Comparison of ENCODE assay signal across 20 cellular contexts in genomic region chrX:29948653-29949052, GRCh38.
A peak's percentile ranks its signal among the peaks of the same experiment; 100 is the strongest.
DNase-seq lines count a peak whose midpoint lies in the region; ATAC-seq, FAIRE-seq and TF ChIP-seq lines count a peak whose summit lies in the region.
"Had no signal": no experiment of that assay in that cellular context is flagged by ENCODE, and none has a peak within 500 bp of the region (broad histone marks: within the 10 kb centered on the region; RNA-seq: fewer than 3 reads in every experiment).

No MANE protein-coding gene starts in this region.

- H3K4me3 ChIP-seq in fibroblast of the aortic adventitia (ENCODE audit: low read depth, low read length): no peak overlapping the region
- H3K4me3 ChIP-seq in CD8-positive, alpha-beta T cell (ENCODE audit: low read depth, low read length): no peak overlapping the region
- H3K4me3 ChIP-seq: psoas muscle, SJSA1, smooth muscle cell, tibial artery had no signal

- intact Hi-C loops in CD8-positive, alpha-beta T cell (cut with DNase I, micrococcal nuclease): no loop called here

- no peak for TF ChIP-seq CTCF in fibroblast of the aortic adventitia (IDR thresholded peaks at IDR 0.05; ENCODE audit: insufficient read depth, low read length)
- no peak for TF ChIP-seq CTCF in CD8-positive, alpha-beta T cell (IDR thresholded peaks at IDR 0.05)

- H3K4me1 ChIP-seq in CD8-positive, alpha-beta T cell (ENCODE audit: insufficient read depth, low read length): no peaks in the 10 kb centered on the region
- H3K4me1 ChIP-seq: psoas muscle, SJSA1, tibial artery had no signal

- no peaks in the 10 kb centered on the region for H3K27me3 Mint-ChIP-seq in CD8-positive, alpha-beta T cell (ENCODE audit: low read depth)
- H3K27me3 Mint-ChIP-seq: central memory CD8-positive, alpha-beta T cell; T-helper 17 cell had no signal

- H3K4me3 Mint-ChIP-seq in CD8-positive, alpha-beta T cell: no peak overlapping the region
- H3K4me3 Mint-ChIP-seq: central memory CD8-positive, alpha-beta T cell; T-helper 17 cell had no signal

- ATAC-seq in SK-N-SH treated with all-trans-retinoic acid at 6 μM for 48 hours (peak; percentile 35; the same call in 2 of the 3 replicates), GM21529 (IDR thresholded peaks at IDR 0.05; ENCODE audit: unreplicated experiment) (no peak), GM21786 (IDR thresholded peaks at IDR 0.05; ENCODE audit: unreplicated experiment) (no peak)
- no peak for ATAC-seq in CD8-positive, alpha-beta T cell
- ATAC-seq: psoas muscle; stimulated activated naive CD8-positive, alpha-beta T cell treated with anti-CD3 and anti-CD28 coated beads, Interleukin-15, Interleukin-2, amounts not matched to agents 100 U/mL and 50 U/mL, for 24 hours; T-helper 17 cell had no signal

- CTCF ChIA-PET in CD8-positive, alpha-beta T cell (lab: Charles Lee): no interaction called here

- FAIRE-seq in HTR-8/SVneo (lab: Jason Lieb, UNC): no peak

- H3K27ac Mint-ChIP-seq in CD8-positive, alpha-beta T cell: no peak overlapping the region
- H3K27ac Mint-ChIP-seq: T-helper 17 cell had no signal

- peaks cover 3% of the 10 kb centered on the region for H3K9me3 Mint-ChIP-seq in CD8-positive, alpha-beta T cell

- DNase-seq in HTR-8/SVneo (ENCODE audit: insufficient read length, low spot score) (peak; percentile 26), fibroblast of the aortic adventitia (ENCODE audit: low read depth) (peak; percentile 2), RKO (ENCODE audit: low spot score) (no peak)
- no peak for DNase-seq in CD8-positive, alpha-beta T cell
- DNase-seq: activated CD4-positive, alpha-beta T cell treated with anti-CD3 and anti-CD28 coated beads, Interleukin-2, amount 50 U/mL, for 48 hours; activated gamma-delta T cell treated with Interleukin-2 at 50 U/mL for 16 hours; amniotic stem cell; DND-41; NCI-H2227 treated with DMSO at 0.1 percent for 48 hours; psoas muscle; stimulated activated CD4-positive, alpha-beta T cell treated with anti-CD3 and anti-CD28 coated beads, Interleukin-4, amount 100 ng/mL, for 1 hour; stimulated activated naive CD8-positive, alpha-beta T cell treated with anti-CD3 and anti-CD28 coated beads, Interleukin-15, Interleukin-2, amounts not matched to agents 100 U/mL and 50 U/mL, for 24 hours; T-helper 17 cell; tibial artery had no signal

- POLR2A ChIA-PET in CD8-positive, alpha-beta T cell (lab: Charles Lee): no interaction called here

- no peaks in the 10 kb centered on the region for H3K36me3 Mint-ChIP-seq in CD8-positive, alpha-beta T cell

- no peaks in the 10 kb centered on the region for H3K27me3 ChIP-seq in CD8-positive, alpha-beta T cell (ENCODE audit: insufficient read depth, low read length)
- H3K27me3 ChIP-seq: SJSA1, tibial artery had no signal

- H3K27ac ChIP-seq in CD8-positive, alpha-beta T cell (ENCODE audit: low read depth, low read length): no peak overlapping the region
- H3K27ac ChIP-seq: psoas muscle, SJSA1, tibial artery had no signal

- no peaks in the 10 kb centered on the region for H3K9me3 ChIP-seq in CD8-positive, alpha-beta T cell (ENCODE audit: low read length)
- H3K9me3 ChIP-seq: psoas muscle, SJSA1, tibial artery had no signal

- no peaks in the 10 kb centered on the region for H3K36me3 ChIP-seq in CD8-positive, alpha-beta T cell (ENCODE audit: insufficient read depth, low read length)
- H3K36me3 ChIP-seq: SJSA1, tibial artery had no signal

- no peaks in the 10 kb centered on the region for H3K4me1 Mint-ChIP-seq in CD8-positive, alpha-beta T cell (ENCODE audit: low read depth)
- H3K4me1 Mint-ChIP-seq: central memory CD8-positive, alpha-beta T cell; T-helper 17 cell had no signal

TF ChIP-seq in SK-N-SH treated with all-trans-retinoic acid at 6 μM for 48 hours, 23 proteins besides CTCF, POLR2A, EP300 and RAD21:
- no peak for TF ChIP-seq OSR1 (CRISPR knock-in tag; IDR thresholded peaks at IDR 0.05)
- TF ChIP-seq TOX (CRISPR knock-in tag; IDR thresholded peaks at IDR 0.05; ENCODE audit: borderline replicate concordance): no peak
- TF ChIP-seq ZNF8 (CRISPR knock-in tag; IDR thresholded peaks at IDR 0.05): no peak
- no peak for TF ChIP-seq SNAI2 (CRISPR knock-in tag; IDR thresholded peaks at IDR 0.05)
- TF ChIP-seq, protein P1, sequence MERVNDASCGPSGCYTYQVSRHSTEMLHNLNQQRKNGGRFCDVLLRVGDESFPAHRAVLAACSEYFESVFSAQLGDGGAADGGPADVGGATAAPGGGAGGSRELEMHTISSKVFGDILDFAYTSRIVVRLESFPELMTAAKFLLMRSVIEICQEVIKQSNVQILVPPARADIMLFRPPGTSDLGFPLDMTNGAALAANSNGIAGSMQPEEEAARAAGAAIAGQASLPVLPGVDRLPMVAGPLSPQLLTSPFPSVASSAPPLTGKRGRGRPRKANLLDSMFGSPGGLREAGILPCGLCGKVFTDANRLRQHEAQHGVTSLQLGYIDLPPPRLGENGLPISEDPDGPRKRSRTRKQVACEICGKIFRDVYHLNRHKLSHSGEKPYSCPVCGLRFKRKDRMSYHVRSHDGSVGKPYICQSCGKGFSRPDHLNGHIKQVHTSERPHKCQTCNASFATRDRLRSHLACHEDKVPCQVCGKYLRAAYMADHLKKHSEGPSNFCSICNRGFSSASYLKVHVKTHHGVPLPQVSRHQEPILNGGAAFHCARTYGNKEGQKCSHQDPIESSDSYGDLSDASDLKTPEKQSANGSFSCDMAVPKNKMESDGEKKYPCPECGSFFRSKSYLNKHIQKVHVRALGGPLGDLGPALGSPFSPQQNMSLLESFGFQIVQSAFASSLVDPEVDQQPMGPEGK (CRISPR knock-in tag; IDR thresholded peaks at IDR 0.05; ENCODE audit: borderline replicate concordance): no peak
- no peak for TF ChIP-seq CSRNP3 (CRISPR knock-in tag; IDR thresholded peaks at IDR 0.05)
- TF ChIP-seq RARB (CRISPR knock-in tag; IDR thresholded peaks at IDR 0.05): no peak
- TF ChIP-seq ZNF565 (CRISPR knock-in tag; conservative IDR thresholded peaks at IDR 0.05; ENCODE audit: low read depth): no peak
- TF ChIP-seq CSDC2 (CRISPR knock-in tag; IDR thresholded peaks at IDR 0.05): no peak
- no peak for TF ChIP-seq ZC3H10 (CRISPR knock-in tag; IDR thresholded peaks at IDR 0.05)
- TF ChIP-seq BACH2 (CRISPR knock-in tag; IDR thresholded peaks at IDR 0.05; ENCODE audit: borderline replicate concordance): no peak
- no peak for TF ChIP-seq GLIS3 (CRISPR knock-in tag; IDR thresholded peaks at IDR 0.05)

Comparison
In these comparisons a context has a peak if more than half of its experiments do, and no peak if none do; other contexts are left out.
1. DNase-seq: peak in HTR-8/SVneo (single experiment) and fibroblast of the aortic adventitia (single experiment); none in RKO (single experiment) and CD8-positive, alpha-beta T cell (0 of 7).